Comparison of ENCODE assay signal across 8 cellular contexts in genomic region chr4:15149234-15149841, GRCh38.
DNase-seq lines count a peak whose midpoint lies in the region; ATAC-seq, FAIRE-seq and TF ChIP-seq lines count a peak whose summit lies in the region.

No MANE protein-coding gene starts in this region.

- WGBS in neuronal stem cell (ENCODE audit: extremely low coverage in 2 of 2, insufficient read length in 2 of 2, insufficient replicate concordance in 1 of 2), 2 donors, result no CpG with 5 or more reads among the region's 10 CpGs

- ATAC-seq in GM18502 (IDR thresholded peaks at IDR 0.05; ENCODE audit: poor library complexity, unreplicated experiment) (peak; percentile 70), PC-3 (peak; percentile 41), upper lobe of right lung (no peak)

- H3K36me3 ChIP-seq in PC-3 (ENCODE audit: low read depth, low read length) (no peaks in the 10 kb centered on the region), upper lobe of right lung (no peaks in the 10 kb centered on the region), neuronal stem cell (replicated peaks in 1 of 2; ENCODE audit: control insufficient read depth in 2 of 2, insufficient read depth in 2 of 2, low read length in 2 of 2) (no peaks in the 10 kb centered on the region)

- BruUV-seq in PC-3 (replicated peaks; lab: Mats Ljungman, UMichigan), result no TSS peak

- H2BK5ac ChIP-seq in neuronal stem cell (ENCODE audit: low read length), result no peak overlapping the region

- H2AK5ac ChIP-seq in neuronal stem cell (ENCODE audit: low read depth, low read length), result no peak overlapping the region

- no peak for TF ChIP-seq CTCF in HFFc6 (IDR thresholded peaks at IDR 0.05)
- TF ChIP-seq CTCF in PC-3 (conservative IDR thresholded peaks at IDR 0.05; ENCODE audit: low read depth, low read length), result no peak
- TF ChIP-seq CTCF in upper lobe of right lung (IDR thresholded peaks at IDR 0.05), result no peak

- H4K91ac ChIP-seq in neuronal stem cell (ENCODE audit: low read depth, low read length, poor library complexity), result no peak overlapping the region

- FAIRE-seq in urothelium cell line (lab: Jason Lieb, UNC), result no peak

- H3K4me1 ChIP-seq in PC-3 (ENCODE audit: insufficient read depth, low read length) (peaks cover 22% of the 10 kb centered on the region), upper lobe of right lung (peaks cover 8% of the 10 kb centered on the region), neuronal stem cell (ENCODE audit: control insufficient read depth in 2 of 2, insufficient read depth in 1 of 2, low read depth in 1 of 2, low read length in 2 of 2) (peaks cover 8 to 17% of the 10 kb centered on the region in 2 donors)

- H3K9ac ChIP-seq in PC-3 (ENCODE audit: low read length) (peak overlapping the region; percentile 37; the same call in 1 of the 2 replicates), neuronal stem cell (ENCODE audit: low read depth, low read length, poor library complexity) (no peak overlapping the region)

- no peak overlapping the region for H3K4me3 ChIP-seq in PC-3 (ENCODE audit: low read length)
- H3K4me3 ChIP-seq in upper lobe of right lung, result no peak overlapping the region
- H3K4me3 ChIP-seq in neuronal stem cell (ENCODE audit: low read length in 2 of 2), result no peak overlapping the region

- H3K27me3 Mint-ChIP-seq in HFFc6 (ENCODE audit: insufficient read depth), result peaks cover 3% of the 10 kb centered on the region

- no peak overlapping the region for H3K4me3 Mint-ChIP-seq in HFFc6

- H3F3A ChIP-seq in PC-3 (ENCODE audit: low read length, unreplicated experiment), result no peaks in the 10 kb centered on the region

- no peak overlapping the region for H3K4ac ChIP-seq in neuronal stem cell (ENCODE audit: low read length)

- H3K79me1 ChIP-seq in neuronal stem cell (ENCODE audit: low read depth, low read length), result no peaks in the 10 kb centered on the region

- H3K9me2 ChIP-seq in PC-3 (replicated peaks; ENCODE audit: low read length), result no peaks in the 10 kb centered on the region

- intact Hi-C loops in PC-3 (cut with micrococcal nuclease), result no loop called here
- intact Hi-C loops in upper lobe of right lung (cut with DNase I), result no loop called here

- H3K9me3 ChIP-seq in PC-3 (ENCODE audit: low read length), result no peaks in the 10 kb centered on the region
- H3K9me3 ChIP-seq in upper lobe of right lung, result no peaks in the 10 kb centered on the region
- no peaks in the 10 kb centered on the region for H3K9me3 ChIP-seq in neuronal stem cell (replicated peaks in 1 of 2; ENCODE audit: control insufficient read depth in 2 of 2, insufficient read depth in 1 of 2, low read depth in 1 of 2, low read length in 2 of 2)

- no peak overlapping the region for H3K23ac ChIP-seq in neuronal stem cell (ENCODE audit: low read depth, low read length, poor library complexity)

- H3K18ac ChIP-seq in neuronal stem cell (ENCODE audit: low read length), result no peak overlapping the region

- H3K27ac ChIP-seq in PC-3 (ENCODE audit: low read length) (peak overlapping the region; percentile 67), upper lobe of right lung (no peak overlapping the region), neuronal stem cell (replicated peaks; ENCODE audit: low read length) (no peak overlapping the region)

- H3K4me1 Mint-ChIP-seq in HFFc6 (ENCODE audit: low read depth), result peaks cover 40% of the 10 kb centered on the region

- H3K4me2 ChIP-seq in PC-3 (ENCODE audit: low read length) (peak overlapping the region; percentile 44), neuronal stem cell (ENCODE audit: insufficient read depth, low read length, poor library complexity, severe bottlenecking) (no peak overlapping the region)

- no peak overlapping the region for H2BK12ac ChIP-seq in neuronal stem cell (ENCODE audit: low read length)

- POLR2A ChIA-PET in PC-3 (lab: Charles Lee; ENCODE audit: unreplicated experiment), result no interaction called here

- H3K79me2 ChIP-seq in PC-3 (ENCODE audit: low read length), result no peaks in the 10 kb centered on the region

- CTCF ChIA-PET in PC-3 (lab: Charles Lee), result no interaction called here

- H4K20me1 ChIP-seq in PC-3 (ENCODE audit: low read length), result no peaks in the 10 kb centered on the region

- H3K14ac ChIP-seq in neuronal stem cell (ENCODE audit: low read length), result no peak overlapping the region

- DNase-seq in HFFc6 (peak; percentile 20), PC-3 (peak; percentile 13), kidney tubule cell (ENCODE audit: low spot score) (peak; percentile 14), upper lobe of right lung (no peak), neuronal stem cell (ENCODE audit: low spot score) (no peak), KG1 (lab: John Stamatoyannopoulos, UW) (no peak), urothelium cell line (ENCODE audit: low spot score) (no peak)

- H3K27ac Mint-ChIP-seq in HFFc6, result peak overlapping the region; percentile 87

- H2AFZ ChIP-seq in PC-3 (ENCODE audit: low read length) (peak overlapping the region; percentile 74), neuronal stem cell (ENCODE audit: low read length) (no peak overlapping the region)

- no peaks in the 10 kb centered on the region for H3K36me3 Mint-ChIP-seq in HFFc6 (ENCODE audit: low read depth)

- H3K27me3 ChIP-seq in PC-3 (ENCODE audit: low read length) (no peaks in the 10 kb centered on the region), upper lobe of right lung (no peaks in the 10 kb centered on the region), neuronal stem cell (ENCODE audit: control insufficient read depth in 3 of 3, insufficient read depth in 3 of 3, low read depth in 1 of 3, low read length in 3 of 3) (no peaks in the 10 kb centered on the region)

- H2BK15ac ChIP-seq in neuronal stem cell (ENCODE audit: low read length), result no peak overlapping the region

- H2BK120ac ChIP-seq in neuronal stem cell (ENCODE audit: low read depth, low read length), result no peak overlapping the region

- no peaks in the 10 kb centered on the region for H3K9me3 Mint-ChIP-seq in HFFc6

- no peak overlapping the region for H4K8ac ChIP-seq in neuronal stem cell (ENCODE audit: low read depth, low read length)

Comparison
In these comparisons a context has a peak if more than half of its experiments do, and no peak if none do; other contexts are left out.
1. DNase-seq: peak in HFFc6 (single experiment), PC-3 (single experiment) and kidney tubule cell (single experiment); none in upper lobe of right lung (single experiment), neuronal stem cell (single experiment), KG1 (single experiment) and urothelium cell line (single experiment).